In genomic region chr9:112750767-112751058, GRCh38 we compare ENCODE assay signal across 8 cellular contexts. TPM values are rescaled to one million over a fixed set of nuclear protein-coding genes. Genes with fewer than 3 reads are reported as not detected.
A peak's percentile ranks its signal among the peaks of the same experiment; 100 is the strongest.
DNase-seq lines count a peak whose midpoint lies in the region; ATAC-seq and TF ChIP-seq lines count a peak whose summit lies in the region.

No MANE protein-coding gene starts in this region.

- peak overlapping the region; percentile 95 for H3K4me3 ChIP-seq in PC-3 (ENCODE audit: low read length)
- H3K4me3 ChIP-seq in fibroblast of pulmonary artery (replicated peaks; ENCODE audit: low read depth, low read length): peak overlapping the region; percentile 70
- peak overlapping the region; percentile 96 for H3K4me3 ChIP-seq in rectal smooth muscle tissue (ENCODE audit: low read length)

- DNase-seq in PC-3 (no peak), fibroblast of pulmonary artery (ENCODE audit: low read depth) (no peak), NCI-H146 treated with DMSO at 0.1 percent for 48 hours (lab: John Stamatoyannopoulos, UW; ENCODE audit: unreplicated experiment) (no peak), NCI-H82 treated with DMSO at 0.1 percent for 48 hours (lab: John Stamatoyannopoulos, UW; ENCODE audit: unreplicated experiment) (no peak)

- H2AFZ ChIP-seq in PC-3 (ENCODE audit: low read length): peak overlapping the region; percentile 79; the same call in 1 of the 2 replicates

- H3K27ac ChIP-seq in PC-3 (ENCODE audit: low read length) (no peak overlapping the region), rectal smooth muscle tissue (ENCODE audit: low read depth, low read length) (peak overlapping the region; percentile 51)

- intact Hi-C loops in PC-3 (cut with micrococcal nuclease): loop anchor here (1.0 to 5.0 kb wide), 2 partner anchors 32 to 42 kb away; partner anchors contain the start of gene INIP

- H3K4me1 ChIP-seq in PC-3 (ENCODE audit: insufficient read depth, low read length) (peaks cover 44% of the 10 kb centered on the region), rectal smooth muscle tissue (ENCODE audit: control insufficient read depth, insufficient read depth, low read length) (peaks cover 19% of the 10 kb centered on the region)

- peak overlapping the region; percentile 99 for H3K4me2 ChIP-seq in PC-3 (ENCODE audit: low read length)

- H3K36me3 ChIP-seq in PC-3 (ENCODE audit: low read depth, low read length) (no peaks in the 10 kb centered on the region), rectal smooth muscle tissue (ENCODE audit: control insufficient read depth, insufficient read depth, low read length) (no peaks in the 10 kb centered on the region)

- peaks cover 6% of the 10 kb centered on the region for H3F3A ChIP-seq in PC-3 (ENCODE audit: low read length, unreplicated experiment)

- no peak for TF ChIP-seq CTCF in PC-3 (conservative IDR thresholded peaks at IDR 0.05; ENCODE audit: low read depth, low read length)
- TF ChIP-seq CTCF in fibroblast of pulmonary artery (IDR thresholded peaks at IDR 0.05; ENCODE audit: low read length, missing control alignments): no peak

- peaks cover 31% of the 10 kb centered on the region for H3K79me2 ChIP-seq in PC-3 (ENCODE audit: low read length)

- H3K9ac ChIP-seq in PC-3 (ENCODE audit: low read length): peak overlapping the region; percentile 66
- H3K9ac ChIP-seq in rectal smooth muscle tissue (ENCODE audit: low read length): peak overlapping the region; percentile 73

- POLR2A ChIA-PET in PC-3 (lab: Charles Lee; ENCODE audit: unreplicated experiment): interaction anchor here (0.6 kb wide), 1 partner anchor 34 kb away, joined by 3 read pairs; no protein-coding TSS in a partner anchor

- H3K27me3 ChIP-seq in PC-3 (ENCODE audit: low read length): no peaks in the 10 kb centered on the region
- no peaks in the 10 kb centered on the region for H3K27me3 ChIP-seq in rectal smooth muscle tissue (ENCODE audit: control insufficient read depth, insufficient read depth, low read length)

- no TSS peak for BruUV-seq in PC-3 (replicated peaks; lab: Mats Ljungman, UMichigan)

- H3K9me3 ChIP-seq in PC-3 (ENCODE audit: low read length): no peaks in the 10 kb centered on the region

- H4K20me1 ChIP-seq in PC-3 (ENCODE audit: low read length): no peaks in the 10 kb centered on the region

- H3K9me2 ChIP-seq in PC-3 (replicated peaks; ENCODE audit: low read length): no peaks in the 10 kb centered on the region

- ATAC-seq in GM18499 (IDR thresholded peaks at IDR 0.05; ENCODE audit: insufficient read depth, unreplicated experiment) (peak; percentile 25), PC-3 (0 out of 2 replicates have a peak, but pooled peaks have one; percentile 11), GM18868 (IDR thresholded peaks at IDR 0.05; ENCODE audit: unreplicated experiment) (no peak), HG02973 (IDR thresholded peaks at IDR 0.05; ENCODE audit: unreplicated experiment) (no peak)

- CTCF ChIA-PET in PC-3 (lab: Charles Lee): no interaction called here

RNA-seq across cellular contexts. Expression of gene SNX30, which starts 0.2 kb away (rescaled TPM):
- 6.4 and 13.6 TPM in 2 replicates for total RNA-seq in PC-3 (2014; rRNA removed)

RNA-seq across cellular contexts. Expression of gene INIP, which starts 32.8 kb away (rescaled TPM):
- 14.6 and 15.1 TPM in 2 replicates for total RNA-seq in PC-3 (2014; rRNA removed)

Comparison
In these comparisons a context has a peak if more than half of its experiments do, and no peak if none do; other contexts are left out.
1. ATAC-seq: peak in GM18499 (single experiment) and PC-3 (single experiment); none in GM18868 (single experiment) and HG02973 (single experiment).
2. Peak in every context shown above with its lines, with median percentiles within 50 percentile points of each other: H3K4me3 ChIP-seq.